ENCODE assay signal across 1 cellular context in the genomic region with DNA sequence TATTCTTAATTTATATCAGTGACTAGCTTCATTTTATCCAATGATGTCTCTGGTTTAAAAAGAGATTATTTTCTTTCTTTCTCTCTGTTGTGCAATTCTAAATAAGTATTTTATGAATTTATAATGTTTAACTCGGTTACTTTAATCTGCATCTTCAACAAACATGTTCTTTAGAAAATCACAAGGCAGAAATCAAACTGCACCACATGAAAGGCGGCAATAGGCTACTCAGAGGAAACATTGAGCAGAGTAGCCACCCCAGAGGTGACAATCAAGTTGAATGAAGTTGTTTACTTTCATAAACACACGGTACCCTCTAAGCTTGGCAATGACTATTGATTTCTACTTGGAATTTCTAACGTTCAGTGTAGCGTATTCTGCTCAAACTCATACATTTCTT.
TF ChIP-seq lines count a peak whose summit lies in the region.

No MANE protein-coding gene starts in this region.

TF ChIP-seq in GM23338, 12 proteins besides CTCF, POLR2A, EP300 and RAD21:
- TF ChIP-seq, protein P1, sequence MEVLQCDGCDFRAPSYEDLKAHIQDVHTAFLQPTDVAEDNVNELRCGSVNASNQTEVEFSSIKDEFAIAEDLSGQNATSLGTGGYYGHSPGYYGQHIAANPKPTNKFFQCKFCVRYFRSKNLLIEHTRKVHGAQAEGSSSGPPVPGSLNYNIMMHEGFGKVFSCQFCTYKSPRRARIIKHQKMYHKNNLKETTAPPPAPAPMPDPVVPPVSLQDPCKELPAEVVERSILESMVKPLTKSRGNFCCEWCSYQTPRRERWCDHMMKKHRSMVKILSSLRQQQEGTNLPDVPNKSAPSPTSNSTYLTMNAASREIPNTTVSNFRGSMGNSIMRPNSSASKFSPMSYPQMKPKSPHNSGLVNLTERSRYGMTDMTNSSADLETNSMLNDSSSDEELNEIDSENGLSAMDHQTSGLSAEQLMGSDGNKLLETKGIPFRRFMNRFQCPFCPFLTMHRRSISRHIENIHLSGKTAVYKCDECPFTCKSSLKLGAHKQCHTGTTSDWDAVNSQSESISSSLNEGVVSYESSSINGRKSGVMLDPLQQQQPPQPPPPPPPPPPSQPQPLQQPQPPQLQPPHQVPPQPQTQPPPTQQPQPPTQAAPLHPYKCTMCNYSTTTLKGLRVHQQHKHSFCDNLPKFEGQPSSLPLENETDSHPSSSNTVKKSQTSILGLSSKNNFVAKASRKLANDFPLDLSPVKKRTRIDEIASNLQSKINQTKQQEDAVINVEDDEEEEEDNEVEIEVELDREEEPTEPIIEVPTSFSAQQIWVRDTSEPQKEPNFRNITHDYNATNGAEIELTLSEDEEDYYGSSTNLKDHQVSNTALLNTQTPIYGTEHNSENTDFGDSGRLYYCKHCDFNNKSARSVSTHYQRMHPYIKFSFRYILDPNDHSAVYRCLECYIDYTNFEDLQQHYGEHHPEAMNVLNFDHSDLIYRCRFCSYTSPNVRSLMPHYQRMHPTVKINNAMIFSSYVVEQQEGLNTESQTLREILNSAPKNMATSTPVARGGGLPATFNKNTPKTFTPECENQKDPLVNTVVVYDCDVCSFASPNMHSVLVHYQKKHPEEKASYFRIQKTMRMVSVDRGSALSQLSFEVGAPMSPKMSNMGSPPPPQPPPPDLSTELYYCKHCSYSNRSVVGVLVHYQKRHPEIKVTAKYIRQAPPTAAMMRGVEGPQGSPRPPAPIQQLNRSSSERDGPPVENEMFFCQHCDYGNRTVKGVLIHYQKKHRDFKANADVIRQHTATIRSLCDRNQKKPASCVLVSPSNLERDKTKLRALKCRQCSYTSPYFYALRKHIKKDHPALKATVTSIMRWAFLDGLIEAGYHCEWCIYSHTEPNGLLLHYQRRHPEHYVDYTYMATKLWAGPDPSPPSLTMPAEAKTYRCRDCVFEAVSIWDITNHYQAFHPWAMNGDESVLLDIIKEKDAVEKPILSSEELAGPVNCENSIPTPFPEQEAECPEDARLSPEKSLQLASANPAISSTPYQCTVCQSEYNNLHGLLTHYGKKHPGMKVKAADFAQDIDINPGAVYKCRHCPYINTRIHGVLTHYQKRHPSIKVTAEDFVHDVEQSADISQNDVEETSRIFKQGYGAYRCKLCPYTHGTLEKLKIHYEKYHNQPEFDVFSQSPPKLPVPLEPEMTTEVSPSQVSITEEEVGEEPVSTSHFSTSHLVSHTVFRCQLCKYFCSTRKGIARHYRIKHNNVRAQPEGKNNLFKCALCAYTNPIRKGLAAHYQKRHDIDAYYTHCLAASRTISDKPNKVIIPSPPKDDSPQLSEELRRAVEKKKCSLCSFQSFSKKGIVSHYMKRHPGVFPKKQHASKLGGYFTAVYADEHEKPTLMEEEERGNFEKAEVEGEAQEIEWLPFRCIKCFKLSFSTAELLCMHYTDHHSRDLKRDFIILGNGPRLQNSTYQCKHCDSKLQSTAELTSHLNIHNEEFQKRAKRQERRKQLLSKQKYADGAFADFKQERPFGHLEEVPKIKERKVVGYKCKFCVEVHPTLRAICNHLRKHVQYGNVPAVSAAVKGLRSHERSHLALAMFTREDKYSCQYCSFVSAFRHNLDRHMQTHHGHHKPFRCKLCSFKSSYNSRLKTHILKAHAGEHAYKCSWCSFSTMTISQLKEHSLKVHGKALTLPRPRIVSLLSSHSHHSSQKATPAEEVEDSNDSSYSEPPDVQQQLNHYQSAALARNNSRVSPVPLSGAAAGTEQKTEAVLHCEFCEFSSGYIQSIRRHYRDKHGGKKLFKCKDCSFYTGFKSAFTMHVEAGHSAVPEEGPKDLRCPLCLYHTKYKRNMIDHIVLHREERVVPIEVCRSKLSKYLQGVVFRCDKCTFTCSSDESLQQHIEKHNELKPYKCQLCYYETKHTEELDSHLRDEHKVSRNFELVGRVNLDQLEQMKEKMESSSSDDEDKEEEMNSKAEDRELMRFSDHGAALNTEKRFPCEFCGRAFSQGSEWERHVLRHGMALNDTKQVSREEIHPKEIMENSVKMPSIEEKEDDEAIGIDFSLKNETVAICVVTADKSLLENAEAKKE (CRISPR knock-in tag; IDR thresholded peaks at IDR 0.05): no peak
- TF ChIP-seq STAT1 (IDR thresholded peaks at IDR 0.05; ENCODE audit: unreplicated experiment): no peak
